In the genomic region with DNA sequence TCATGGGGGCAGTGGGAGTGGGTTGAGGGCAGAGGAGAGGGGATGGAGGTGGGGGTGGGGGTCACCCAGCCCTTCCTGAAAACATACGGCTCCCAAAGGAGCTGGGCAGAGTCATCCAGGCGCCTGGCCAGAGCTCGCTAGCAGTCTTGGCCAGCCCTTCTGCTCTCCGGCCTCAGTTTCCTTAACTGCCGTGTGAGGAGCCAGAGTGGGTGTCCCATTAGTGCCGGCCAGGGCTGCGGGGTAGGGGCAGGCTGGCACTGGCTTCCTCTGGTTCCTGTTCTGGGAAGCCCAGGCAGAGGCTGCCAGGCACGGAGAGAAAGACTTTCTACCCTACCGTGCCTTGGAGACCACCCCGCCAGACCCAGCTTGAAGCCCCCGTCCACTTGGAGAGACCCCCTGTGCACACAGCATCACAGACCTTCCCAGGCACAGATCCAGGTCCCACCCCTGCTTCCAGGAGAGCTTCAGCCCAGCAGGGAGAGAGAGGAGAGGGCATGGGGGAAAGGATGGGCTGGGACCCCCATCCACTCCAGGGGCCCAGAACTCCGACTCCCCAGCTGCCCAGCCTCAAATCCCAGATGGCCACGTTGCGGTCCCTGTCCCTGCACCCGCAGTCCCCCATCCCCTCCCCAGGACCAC, we compare ENCODE assay signal across 8 cellular contexts.
DNase-seq lines count a peak whose midpoint lies in the region; ATAC-seq and TF ChIP-seq lines count a peak whose summit lies in the region.

No MANE protein-coding gene starts in this region.

- no peaks in the 10 kb centered on the region for H3K27me3 ChIP-seq in right atrium auricular region
- no peaks in the 10 kb centered on the region for H3K27me3 ChIP-seq in colonic mucosa
- no peaks in the 10 kb centered on the region for H3K27me3 ChIP-seq in naive thymus-derived CD4-positive, alpha-beta T cell (ENCODE audit: control insufficient read depth in 2 of 2, insufficient read depth in 2 of 2, low read length in 2 of 2)
- no peaks in the 10 kb centered on the region for H3K27me3 ChIP-seq in aorta (ENCODE audit: control insufficient read depth in 1 of 2, insufficient read depth in 2 of 2, low read length in 1 of 2)

- peaks cover 0 to 80% of the 10 kb centered on the region in 2 donors for H3K4me1 ChIP-seq in right atrium auricular region
- H3K4me1 ChIP-seq in colonic mucosa: peaks cover 23% of the 10 kb centered on the region
- peaks cover 4 to 20% of the 10 kb centered on the region in 2 donors for H3K4me1 ChIP-seq in naive thymus-derived CD4-positive, alpha-beta T cell (ENCODE audit: control insufficient read depth in 2 of 2, insufficient read depth in 2 of 2, low read length in 2 of 2)
- no peaks in the 10 kb centered on the region for H3K4me1 ChIP-seq in aorta (ENCODE audit: control insufficient read depth in 1 of 2, insufficient read depth in 2 of 2, low read length in 2 of 2)

- H3K9ac ChIP-seq in colonic mucosa (ENCODE audit: low read depth in 2 of 2, low read length in 2 of 2): peak overlapping the region; percentile 64 to 70

- 4 to 7% methylated on average over 15 of the region's 15 CpGs for WGBS in aorta, 2 donors

- CTCF ChIA-PET in naive thymus-derived CD4-positive, alpha-beta T cell (lab: Charles Lee): interaction anchor here (0.8 kb wide), 1 partner anchor 13 kb away, joined by 3 read pairs; no protein-coding TSS in a partner anchor

- peak overlapping the region in 3 of 9 donors; percentile 24 to 59 (median 49) for H3K27ac Mint-ChIP-seq in naive thymus-derived CD4-positive, alpha-beta T cell

- H3K9me3 ChIP-seq in right atrium auricular region (no peaks in the 10 kb centered on the region), colonic mucosa (no peaks in the 10 kb centered on the region), aorta (ENCODE audit: control insufficient read depth, low read length) (no peaks in the 10 kb centered on the region)
- no peaks in the 10 kb centered on the region for H3K9me3 ChIP-seq in naive thymus-derived CD4-positive, alpha-beta T cell (ENCODE audit: control insufficient read depth in 2 of 3, low read length in 3 of 3)

- TF ChIP-seq CTCF in right atrium auricular region (IDR thresholded peaks at IDR 0.05) (no peak), colonic mucosa (IDR thresholded peaks at IDR 0.05) (no peak)

- H3K4me3 ChIP-seq in right atrium auricular region: peak overlapping the region; percentile 43 to 60
- H3K4me3 ChIP-seq in colonic mucosa: peak overlapping the region; percentile 49
- H3K4me3 ChIP-seq in naive thymus-derived CD4-positive, alpha-beta T cell (ENCODE audit: low read length): no peak overlapping the region
- peak overlapping the region; percentile 10 to 33 for H3K4me3 ChIP-seq in aorta (ENCODE audit: low read length in 2 of 2)

- intact Hi-C loops in left cardiac atrium (cut with DNase I) (loop anchor here (5.0 to 10.0 kb wide), 3 partner anchors 34 to 177 kb away; a partner anchor contains a TSS), colonic mucosa (cut with DNase I) (no loop called here), aorta (cut with DNase I) (loop anchor here (5.0 to 10.0 kb wide), 3 partner anchors 34 to 287 kb away; no protein-coding TSS in a partner anchor)
- intact Hi-C loops in naive thymus-derived CD4-positive, alpha-beta T cell (cut with micrococcal nuclease): loop anchor here in 1 of 2 donors (2.0 kb wide), 1 partner anchor 79 kb away; no protein-coding TSS in a partner anchor

- POLR2A ChIA-PET in naive thymus-derived CD4-positive, alpha-beta T cell (lab: Charles Lee): no interaction called here

- H3K27me3 Mint-ChIP-seq in naive thymus-derived CD4-positive, alpha-beta T cell: no peaks in the 10 kb centered on the region

- peaks cover 0 to 2% (median 0%) of the 10 kb centered on the region in 11 donors for H3K9me3 Mint-ChIP-seq in naive thymus-derived CD4-positive, alpha-beta T cell

- H3K4me1 Mint-ChIP-seq in naive thymus-derived CD4-positive, alpha-beta T cell: peaks cover 17 to 39% (median 33%) of the 10 kb centered on the region in 7 donors

- ATAC-seq in left cardiac atrium (no peak), aorta (ENCODE audit: low FRiP score) (no peak), HG03135 (IDR thresholded peaks at IDR 0.05; ENCODE audit: unreplicated experiment) (no peak)
- ATAC-seq in naive thymus-derived CD4-positive, alpha-beta T cell: no peak

- DNase-seq in right atrium auricular region (ENCODE audit: low spot score): no peak
- no peak for DNase-seq in left cardiac atrium
- no peak for DNase-seq in colonic mucosa
- no peak for DNase-seq in naive thymus-derived CD4-positive, alpha-beta T cell
- DNase-seq in aorta: no peak
- no peak for DNase-seq in NCI-H187 (lab: John Stamatoyannopoulos, UW)
- no peak for DNase-seq in activated T-cell treated with anti-CD3 and anti-CD28 coated beads for 4 hours

- H3K36me3 ChIP-seq in right atrium auricular region (peaks cover 24% of the 10 kb centered on the region), colonic mucosa (peaks cover 5% of the 10 kb centered on the region), aorta (ENCODE audit: control insufficient read depth in 1 of 2, insufficient read depth in 2 of 2, low read length in 1 of 2) (peaks cover 0 to 5% of the 10 kb centered on the region in 2 donors)
- H3K36me3 ChIP-seq in naive thymus-derived CD4-positive, alpha-beta T cell (ENCODE audit: control insufficient read depth in 2 of 3, insufficient read depth in 3 of 3, low read length in 3 of 3): peaks cover 0 to 25% (median 5%) of the 10 kb centered on the region in 3 experiments

- H3K36me3 Mint-ChIP-seq in naive thymus-derived CD4-positive, alpha-beta T cell: peaks cover 0 to 4% (median 3%) of the 10 kb centered on the region in 5 donors

- H3K27ac ChIP-seq in right atrium auricular region (peak overlapping the region; percentile 91 to 94), colonic mucosa (peak overlapping the region; percentile 47), aorta (ENCODE audit: low read depth in 1 of 2, low read length in 2 of 2) (peak overlapping the region in 1 of 2 donors; percentile 28)
- H3K27ac ChIP-seq in naive thymus-derived CD4-positive, alpha-beta T cell (ENCODE audit: low read depth, low read length): no peak overlapping the region

- peak overlapping the region in 6 of 10 donors; percentile 34 to 77 (median 44) for H3K4me3 Mint-ChIP-seq in naive thymus-derived CD4-positive, alpha-beta T cell
